Comparison of ENCODE assay signal across 12 cellular contexts in genomic region chr12:58803893-58804292, GRCh38.
A peak's percentile ranks its signal among the peaks of the same experiment; 100 is the strongest.
DNase-seq lines count a peak whose midpoint lies in the region; ATAC-seq and TF ChIP-seq lines count a peak whose summit lies in the region.
"Had no signal": no experiment of that assay in that cellular context is flagged by ENCODE, and none has a peak within 500 bp of the region (broad histone marks: within the 10 kb centered on the region; RNA-seq: fewer than 3 reads in every experiment).

No MANE protein-coding gene starts in this region.

- peaks cover 2 to 31% (median 13%) of the 10 kb centered on the region in 6 donors for H3K9me3 Mint-ChIP-seq in immature natural killer cell
- H3K9me3 Mint-ChIP-seq: activated T-helper 2 cell treated with anti-CD3 and anti-CD28 coated beads, Interferon-gamma antibody, Interleukin-2, Interleukin-4, amounts not matched to agents 10 μg/mL and 5 μg/mL and 100 μg/mL, durations not matched to agents 14 hours and 24 hours and 36 hours had no signal

- no peaks in the 10 kb centered on the region for H3K36me3 ChIP-seq in RWPE2 (ENCODE audit: low read depth)

- peaks cover 0 to 2% (median 0%) of the 10 kb centered on the region in 3 donors for H3K27me3 Mint-ChIP-seq in immature natural killer cell (ENCODE audit: low read depth in 3 of 3)

- H3K4me3 Mint-ChIP-seq in immature natural killer cell = no peak overlapping the region

- peak; percentile 60 for DNase-seq in GM04504 (ENCODE audit: low read depth)
- no peak for DNase-seq in RWPE2 (ENCODE audit: low spot score)
- DNase-seq in fibroblast of the conjunctiva (ENCODE audit: low read depth) = peak; percentile 58
- peak; percentile 51 for DNase-seq in smooth muscle cell of the brain vasculature (ENCODE audit: low read depth, low spot score)
- no peak for DNase-seq in immature natural killer cell
- DNase-seq: DMS79 treated with DMSO at 0.1 percent for 48 hours, NCI-H2171, SHP77 had no signal

- no peak overlapping the region for H3K4me3 ChIP-seq in RWPE2 (ENCODE audit: severe bottlenecking)
- H3K4me3 ChIP-seq: skin epidermis had no signal

- no peak overlapping the region for H3K27ac Mint-ChIP-seq in immature natural killer cell
- H3K27ac Mint-ChIP-seq: activated T-helper 2 cell treated with anti-CD3 and anti-CD28 coated beads, Interferon-gamma antibody, Interleukin-2, Interleukin-4, amounts not matched to agents 10 μg/mL and 5 μg/mL and 100 μg/mL, durations not matched to agents 14 hours and 24 hours and 36 hours had no signal

- no peaks in the 10 kb centered on the region for H3K9me3 ChIP-seq in RWPE2 (ENCODE audit: severe bottlenecking)

- peak; percentile 76 for ATAC-seq in RWPE2 (ENCODE audit: low read depth)
- ATAC-seq in HG03565 (IDR thresholded peaks at IDR 0.05; ENCODE audit: unreplicated experiment) = no peak
- no peak for ATAC-seq in HG02610 (IDR thresholded peaks at IDR 0.05; ENCODE audit: unreplicated experiment)

- H3K36me3 Mint-ChIP-seq in immature natural killer cell = no peaks in the 10 kb centered on the region

- no peaks in the 10 kb centered on the region for H3K4me1 ChIP-seq in RWPE2 (ENCODE audit: insufficient read depth, poor library complexity, severe bottlenecking)

- no peaks in the 10 kb centered on the region for H3K27me3 ChIP-seq in RWPE2 (ENCODE audit: insufficient read depth, poor library complexity, severe bottlenecking)

- no peak for TF ChIP-seq CTCF in RWPE2 (IDR thresholded peaks at IDR 0.05; ENCODE audit: poor library complexity, severe bottlenecking)

- no peak overlapping the region for H3K27ac ChIP-seq in RWPE2 (ENCODE audit: poor library complexity, severe bottlenecking)
- H3K27ac ChIP-seq: skin epidermis had no signal

- H3K4me1 Mint-ChIP-seq in immature natural killer cell = no peaks in the 10 kb centered on the region

Comparison
In these comparisons a context has a peak if more than half of its experiments do, and no peak if none do; other contexts are left out.
1. DNase-seq: peak in GM04504 (single experiment), fibroblast of the conjunctiva (single experiment) and smooth muscle cell of the brain vasculature (single experiment); none in RWPE2 (single experiment) and immature natural killer cell (0 of 3).